Comparison of ENCODE assay signal across 1 cellular context in the genomic region with DNA sequence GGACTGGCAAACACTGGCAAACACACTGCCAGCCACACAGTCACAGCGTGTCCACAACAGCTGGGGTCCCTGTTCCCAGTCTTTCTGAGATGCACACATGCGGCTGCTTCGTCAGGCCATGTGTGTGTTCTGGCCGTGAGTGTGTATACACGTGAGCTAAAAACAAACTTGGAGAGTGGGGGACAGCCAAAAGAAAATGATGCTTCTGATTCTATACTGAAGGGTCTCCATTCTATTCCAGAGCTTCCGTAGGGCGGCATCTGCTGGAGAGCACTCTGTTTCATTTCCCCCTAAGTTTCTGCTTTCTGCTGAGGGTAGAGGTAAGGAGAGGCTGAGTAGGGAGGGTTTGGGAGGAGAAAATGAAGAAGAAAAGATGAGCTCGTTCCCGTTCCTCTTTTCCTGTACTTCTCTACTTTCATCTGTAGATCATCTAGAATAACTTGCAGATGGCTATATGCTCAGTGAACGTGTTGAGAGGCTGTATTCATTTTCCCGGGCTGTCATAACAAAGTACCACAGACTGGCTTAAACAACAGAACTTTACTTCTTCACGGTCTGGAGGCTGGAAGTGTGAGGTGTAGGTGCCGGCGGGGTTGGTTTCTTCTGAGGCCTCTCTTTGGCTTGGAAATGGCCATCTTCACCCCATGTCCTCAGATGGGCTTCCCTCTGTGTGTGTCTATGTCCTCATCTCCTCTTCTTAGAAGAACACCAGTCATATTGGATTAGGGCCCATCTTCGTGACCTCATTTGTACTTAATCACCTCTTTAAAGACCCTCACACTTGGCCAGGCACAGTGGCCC.
TF ChIP-seq lines count a peak whose summit lies in the region.

No MANE protein-coding gene starts in this region.

TF ChIP-seq in GM23338, 12 proteins besides CTCF, POLR2A, EP300 and RAD21 (continued from another document):
- TF ChIP-seq, protein P1, sequence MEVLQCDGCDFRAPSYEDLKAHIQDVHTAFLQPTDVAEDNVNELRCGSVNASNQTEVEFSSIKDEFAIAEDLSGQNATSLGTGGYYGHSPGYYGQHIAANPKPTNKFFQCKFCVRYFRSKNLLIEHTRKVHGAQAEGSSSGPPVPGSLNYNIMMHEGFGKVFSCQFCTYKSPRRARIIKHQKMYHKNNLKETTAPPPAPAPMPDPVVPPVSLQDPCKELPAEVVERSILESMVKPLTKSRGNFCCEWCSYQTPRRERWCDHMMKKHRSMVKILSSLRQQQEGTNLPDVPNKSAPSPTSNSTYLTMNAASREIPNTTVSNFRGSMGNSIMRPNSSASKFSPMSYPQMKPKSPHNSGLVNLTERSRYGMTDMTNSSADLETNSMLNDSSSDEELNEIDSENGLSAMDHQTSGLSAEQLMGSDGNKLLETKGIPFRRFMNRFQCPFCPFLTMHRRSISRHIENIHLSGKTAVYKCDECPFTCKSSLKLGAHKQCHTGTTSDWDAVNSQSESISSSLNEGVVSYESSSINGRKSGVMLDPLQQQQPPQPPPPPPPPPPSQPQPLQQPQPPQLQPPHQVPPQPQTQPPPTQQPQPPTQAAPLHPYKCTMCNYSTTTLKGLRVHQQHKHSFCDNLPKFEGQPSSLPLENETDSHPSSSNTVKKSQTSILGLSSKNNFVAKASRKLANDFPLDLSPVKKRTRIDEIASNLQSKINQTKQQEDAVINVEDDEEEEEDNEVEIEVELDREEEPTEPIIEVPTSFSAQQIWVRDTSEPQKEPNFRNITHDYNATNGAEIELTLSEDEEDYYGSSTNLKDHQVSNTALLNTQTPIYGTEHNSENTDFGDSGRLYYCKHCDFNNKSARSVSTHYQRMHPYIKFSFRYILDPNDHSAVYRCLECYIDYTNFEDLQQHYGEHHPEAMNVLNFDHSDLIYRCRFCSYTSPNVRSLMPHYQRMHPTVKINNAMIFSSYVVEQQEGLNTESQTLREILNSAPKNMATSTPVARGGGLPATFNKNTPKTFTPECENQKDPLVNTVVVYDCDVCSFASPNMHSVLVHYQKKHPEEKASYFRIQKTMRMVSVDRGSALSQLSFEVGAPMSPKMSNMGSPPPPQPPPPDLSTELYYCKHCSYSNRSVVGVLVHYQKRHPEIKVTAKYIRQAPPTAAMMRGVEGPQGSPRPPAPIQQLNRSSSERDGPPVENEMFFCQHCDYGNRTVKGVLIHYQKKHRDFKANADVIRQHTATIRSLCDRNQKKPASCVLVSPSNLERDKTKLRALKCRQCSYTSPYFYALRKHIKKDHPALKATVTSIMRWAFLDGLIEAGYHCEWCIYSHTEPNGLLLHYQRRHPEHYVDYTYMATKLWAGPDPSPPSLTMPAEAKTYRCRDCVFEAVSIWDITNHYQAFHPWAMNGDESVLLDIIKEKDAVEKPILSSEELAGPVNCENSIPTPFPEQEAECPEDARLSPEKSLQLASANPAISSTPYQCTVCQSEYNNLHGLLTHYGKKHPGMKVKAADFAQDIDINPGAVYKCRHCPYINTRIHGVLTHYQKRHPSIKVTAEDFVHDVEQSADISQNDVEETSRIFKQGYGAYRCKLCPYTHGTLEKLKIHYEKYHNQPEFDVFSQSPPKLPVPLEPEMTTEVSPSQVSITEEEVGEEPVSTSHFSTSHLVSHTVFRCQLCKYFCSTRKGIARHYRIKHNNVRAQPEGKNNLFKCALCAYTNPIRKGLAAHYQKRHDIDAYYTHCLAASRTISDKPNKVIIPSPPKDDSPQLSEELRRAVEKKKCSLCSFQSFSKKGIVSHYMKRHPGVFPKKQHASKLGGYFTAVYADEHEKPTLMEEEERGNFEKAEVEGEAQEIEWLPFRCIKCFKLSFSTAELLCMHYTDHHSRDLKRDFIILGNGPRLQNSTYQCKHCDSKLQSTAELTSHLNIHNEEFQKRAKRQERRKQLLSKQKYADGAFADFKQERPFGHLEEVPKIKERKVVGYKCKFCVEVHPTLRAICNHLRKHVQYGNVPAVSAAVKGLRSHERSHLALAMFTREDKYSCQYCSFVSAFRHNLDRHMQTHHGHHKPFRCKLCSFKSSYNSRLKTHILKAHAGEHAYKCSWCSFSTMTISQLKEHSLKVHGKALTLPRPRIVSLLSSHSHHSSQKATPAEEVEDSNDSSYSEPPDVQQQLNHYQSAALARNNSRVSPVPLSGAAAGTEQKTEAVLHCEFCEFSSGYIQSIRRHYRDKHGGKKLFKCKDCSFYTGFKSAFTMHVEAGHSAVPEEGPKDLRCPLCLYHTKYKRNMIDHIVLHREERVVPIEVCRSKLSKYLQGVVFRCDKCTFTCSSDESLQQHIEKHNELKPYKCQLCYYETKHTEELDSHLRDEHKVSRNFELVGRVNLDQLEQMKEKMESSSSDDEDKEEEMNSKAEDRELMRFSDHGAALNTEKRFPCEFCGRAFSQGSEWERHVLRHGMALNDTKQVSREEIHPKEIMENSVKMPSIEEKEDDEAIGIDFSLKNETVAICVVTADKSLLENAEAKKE (CRISPR knock-in tag; IDR thresholded peaks at IDR 0.05): no peak
- no peak for TF ChIP-seq EZH2phosphoT487 (IDR thresholded peaks at IDR 0.05; ENCODE audit: unreplicated experiment)
- TF ChIP-seq STAT1 (IDR thresholded peaks at IDR 0.05; ENCODE audit: unreplicated experiment): no peak
- TF ChIP-seq NANOG (IDR thresholded peaks at IDR 0.05; ENCODE audit: borderline replicate concordance): no peak
- TF ChIP-seq ZNF114 (CRISPR knock-in tag; IDR thresholded peaks at IDR 0.05): no peak
- no peak for TF ChIP-seq POLR2AphosphoS5 (IDR thresholded peaks at IDR 0.05; ENCODE audit: low read depth)
